Comparison of ENCODE assay signal across 1 cellular context in the genomic region with DNA sequence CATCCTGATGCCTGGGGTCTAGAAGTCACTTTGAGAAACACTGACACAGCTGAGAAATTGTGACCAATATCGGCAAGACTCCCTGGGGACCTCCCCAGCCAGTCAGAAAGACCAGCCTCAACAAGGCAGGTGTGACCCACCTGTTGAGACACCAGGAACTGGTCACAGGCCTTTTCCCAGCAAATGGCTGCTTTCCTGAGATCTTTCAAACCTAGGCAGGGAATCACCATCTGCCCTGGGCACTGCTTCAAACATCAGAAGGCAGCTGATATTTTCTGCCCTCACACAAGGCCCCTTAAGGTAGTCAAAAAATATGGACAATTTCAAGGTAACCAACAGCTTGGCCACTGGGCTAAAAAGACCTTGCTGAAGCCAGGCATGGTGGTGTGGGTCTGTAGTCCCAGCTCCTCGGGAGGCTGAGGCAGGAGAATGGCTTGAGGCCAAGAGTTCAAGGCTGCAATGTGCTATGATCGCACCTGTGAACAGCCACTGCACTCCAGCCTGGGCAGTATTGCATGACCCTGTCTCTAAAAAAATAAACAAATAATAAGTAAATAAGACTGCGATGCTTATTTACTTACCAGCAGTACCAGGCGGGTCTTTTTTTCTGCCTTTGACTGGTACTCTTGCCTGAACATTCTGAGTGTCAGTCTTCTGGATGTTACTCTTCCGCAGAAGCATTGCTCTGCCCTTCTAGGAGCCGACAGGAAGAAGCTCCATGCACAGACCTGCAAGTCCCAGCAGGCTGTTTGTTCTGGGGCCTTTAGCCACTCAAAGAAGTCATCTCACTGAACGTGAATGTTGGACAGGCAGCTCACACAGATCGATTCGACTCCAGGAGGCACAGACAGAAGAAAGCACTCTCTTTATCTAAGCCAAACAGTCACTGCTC.
TF ChIP-seq lines count a peak whose summit lies in the region.

No MANE protein-coding gene starts in this region.

TF ChIP-seq in HepG2, 621 proteins besides CTCF, POLR2A, EP300 and RAD21 (continued from another document):
- TF ChIP-seq, protein P1, sequence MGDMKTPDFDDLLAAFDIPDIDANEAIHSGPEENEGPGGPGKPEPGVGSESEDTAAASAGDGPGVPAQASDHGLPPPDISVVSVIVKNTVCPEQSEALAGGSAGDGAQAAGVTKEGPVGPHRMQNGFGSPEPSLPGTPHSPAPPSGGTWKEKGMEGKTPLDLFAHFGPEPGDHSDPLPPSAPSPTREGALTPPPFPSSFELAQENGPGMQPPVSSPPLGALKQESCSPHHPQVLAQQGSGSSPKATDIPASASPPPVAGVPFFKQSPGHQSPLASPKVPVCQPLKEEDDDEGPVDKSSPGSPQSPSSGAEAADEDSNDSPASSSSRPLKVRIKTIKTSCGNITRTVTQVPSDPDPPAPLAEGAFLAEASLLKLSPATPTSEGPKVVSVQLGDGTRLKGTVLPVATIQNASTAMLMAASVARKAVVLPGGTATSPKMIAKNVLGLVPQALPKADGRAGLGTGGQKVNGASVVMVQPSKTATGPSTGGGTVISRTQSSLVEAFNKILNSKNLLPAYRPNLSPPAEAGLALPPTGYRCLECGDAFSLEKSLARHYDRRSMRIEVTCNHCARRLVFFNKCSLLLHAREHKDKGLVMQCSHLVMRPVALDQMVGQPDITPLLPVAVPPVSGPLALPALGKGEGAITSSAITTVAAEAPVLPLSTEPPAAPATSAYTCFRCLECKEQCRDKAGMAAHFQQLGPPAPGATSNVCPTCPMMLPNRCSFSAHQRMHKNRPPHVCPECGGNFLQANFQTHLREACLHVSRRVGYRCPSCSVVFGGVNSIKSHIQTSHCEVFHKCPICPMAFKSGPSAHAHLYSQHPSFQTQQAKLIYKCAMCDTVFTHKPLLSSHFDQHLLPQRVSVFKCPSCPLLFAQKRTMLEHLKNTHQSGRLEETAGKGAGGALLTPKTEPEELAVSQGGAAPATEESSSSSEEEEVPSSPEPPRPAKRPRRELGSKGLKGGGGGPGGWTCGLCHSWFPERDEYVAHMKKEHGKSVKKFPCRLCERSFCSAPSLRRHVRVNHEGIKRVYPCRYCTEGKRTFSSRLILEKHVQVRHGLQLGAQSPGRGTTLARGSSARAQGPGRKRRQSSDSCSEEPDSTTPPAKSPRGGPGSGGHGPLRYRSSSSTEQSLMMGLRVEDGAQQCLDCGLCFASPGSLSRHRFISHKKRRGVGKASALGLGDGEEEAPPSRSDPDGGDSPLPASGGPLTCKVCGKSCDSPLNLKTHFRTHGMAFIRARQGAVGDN (CRISPR knock-in tag; IDR thresholded peaks at IDR 0.05), result peak; percentile 72
- TF ChIP-seq HOXD1 (CRISPR knock-in tag; IDR thresholded peaks at IDR 0.05) (0 out of 2 replicates have a peak, but pooled peaks have one; percentile 25), KAT2B (IDR thresholded peaks at IDR 0.05; ENCODE audit: borderline replicate concordance, low read depth, low read length) (no peak), MTERF4 (CRISPR knock-in tag; IDR thresholded peaks at IDR 0.05) (no peak), HDAC1 (CRISPR knock-in tag; IDR thresholded peaks at IDR 0.05) (peak; percentile 79), ZNF619 (CRISPR knock-in tag; IDR thresholded peaks at IDR 0.05) (0 out of 2 replicates have a peak, but pooled peaks have one; percentile 41), ZNF556 (CRISPR knock-in tag; IDR thresholded peaks at IDR 0.05; ENCODE audit: borderline replicate concordance) (peak; percentile 78; the same call in 1 of the 2 replicates), RFX3 (CRISPR knock-in tag; IDR thresholded peaks at IDR 0.05) (no peak)
- TF ChIP-seq, protein P2, sequence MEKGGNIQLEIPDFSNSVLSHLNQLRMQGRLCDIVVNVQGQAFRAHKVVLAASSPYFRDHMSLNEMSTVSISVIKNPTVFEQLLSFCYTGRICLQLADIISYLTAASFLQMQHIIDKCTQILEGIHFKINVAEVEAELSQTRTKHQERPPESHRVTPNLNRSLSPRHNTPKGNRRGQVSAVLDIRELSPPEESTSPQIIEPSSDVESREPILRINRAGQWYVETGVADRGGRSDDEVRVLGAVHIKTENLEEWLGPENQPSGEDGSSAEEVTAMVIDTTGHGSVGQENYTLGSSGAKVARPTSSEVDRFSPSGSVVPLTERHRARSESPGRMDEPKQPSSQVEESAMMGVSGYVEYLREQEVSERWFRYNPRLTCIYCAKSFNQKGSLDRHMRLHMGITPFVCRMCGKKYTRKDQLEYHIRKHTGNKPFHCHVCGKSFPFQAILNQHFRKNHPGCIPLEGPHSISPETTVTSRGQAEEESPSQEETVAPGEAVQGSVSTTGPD (CRISPR knock-in tag; IDR thresholded peaks at IDR 0.05), result no peak
TF ChIP-seq in HepG2: peak in this region for 80.
